ENCODE assay signal across 15 cellular contexts in genomic region chr3:37499061-37499785, GRCh38. TPM values are rescaled to one million over a fixed set of nuclear protein-coding genes. Genes with fewer than 3 reads are reported as not detected.
"Had no signal": no experiment of that assay in that cellular context is flagged by ENCODE, and none has a peak within 500 bp of the region (broad histone marks: within the 10 kb centered on the region; RNA-seq: fewer than 3 reads in every experiment).

No MANE protein-coding gene starts in this region.

- H3K4me3 ChIP-seq: cardiac muscle cell, lung had no signal

- H3K27me3 ChIP-seq: foreskin keratinocyte had no signal

- H3K27ac ChIP-seq: cardiac muscle cell, foreskin keratinocyte, WERI-Rb-1 had no signal

- DNase-seq: activated CD8-positive, alpha-beta memory T cell treated with anti-CD3 and anti-CD28 coated beads, Interleukin-2, amount 50 U/mL, for 48 hours; activated gamma-delta T cell treated with Interleukin-2 at 50 U/mL for 16 hours; activated T-cell treated with anti-CD3 and anti-CD28 coated beads, Interleukin-2, amount 50 U/mL, for 72 hours; effector CD8-positive, alpha-beta T cell; foreskin keratinocyte; immature natural killer cell; midbrain; stimulated activated CD4-positive, alpha-beta T cell treated with anti-CD3 and anti-CD28 coated beads, Interleukin-12 subunit alpha, Interleukin-12 subunit beta, amount 100 ng/mL, for 4 hours; stimulated activated CD4-positive, alpha-beta T cell treated with anti-CD3 and anti-CD28 coated beads, Interleukin-2, amount 100 ng/mL, for 24 hours; substantia nigra; trophoblast cell; WERI-Rb-1 had no signal

- H3K36me3 ChIP-seq: cardiac muscle cell, WERI-Rb-1 had no signal

- H3K4me1 ChIP-seq: foreskin keratinocyte had no signal

- ATAC-seq: activated T-cell treated with anti-CD3 and anti-CD28 coated beads, Interleukin-2, amount 50 U/mL, for 72 hours; foreskin keratinocyte had no signal

RNA-seq across cellular contexts. Expression of gene ITGA9, which starts 47.3 kb away (rescaled TPM):
- total RNA-seq: myocyte had no signal
